In the genomic region with DNA sequence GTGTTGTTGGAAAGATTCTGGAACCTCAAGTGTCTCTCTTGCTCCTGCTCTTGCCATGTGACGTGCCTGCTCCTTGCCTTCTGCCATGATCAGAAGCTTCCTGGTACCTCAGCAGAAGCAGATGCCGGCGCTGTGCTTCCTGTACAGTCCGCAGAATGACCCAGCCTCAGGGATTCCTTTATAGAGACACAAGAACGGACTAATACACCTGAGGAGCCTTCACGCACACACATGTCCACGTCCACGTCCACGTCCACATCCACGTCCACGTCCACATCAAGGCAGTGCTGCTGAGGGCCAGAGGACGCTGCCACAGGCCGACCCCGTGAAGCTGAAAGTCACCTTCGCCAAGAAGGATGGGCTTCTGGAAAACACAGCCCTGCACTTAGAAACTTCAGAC, we compare ENCODE assay signal across 29 cellular contexts.
DNase-seq lines count a peak whose midpoint lies in the region; ATAC-seq and TF ChIP-seq lines count a peak whose summit lies in the region.
"Had no signal": no experiment of that assay in that cellular context is flagged by ENCODE, and none has a peak within 500 bp of the region (broad histone marks: within the 10 kb centered on the region; RNA-seq: fewer than 3 reads in every experiment).

No MANE protein-coding gene starts in this region.

- no peak for ATAC-seq in RWPE2 (ENCODE audit: low read depth)
- no peak for ATAC-seq in right cardiac atrium
- no peak for ATAC-seq in GM18861 (IDR thresholded peaks at IDR 0.05; ENCODE audit: unreplicated experiment)
- ATAC-seq: activated CD8-positive, alpha-beta T cell treated with anti-CD3 and anti-CD28 coated beads for 36 hours; mucosa of descending colon; stimulated activated naive CD8-positive, alpha-beta T cell treated with anti-CD3 and anti-CD28 coated beads, Interleukin-15, amount 100 ng/mL, for 72 hours had no signal

- H3K36me3 ChIP-seq in BLaER1 = peaks cover 33% of the 10 kb centered on the region
- no peaks in the 10 kb centered on the region for H3K36me3 ChIP-seq in RWPE2 (ENCODE audit: low read depth)
- peaks cover 0 to 7% (median 0%) of the 10 kb centered on the region in 4 donors for H3K36me3 ChIP-seq in sigmoid colon
- no peaks in the 10 kb centered on the region for H3K36me3 ChIP-seq in H7 (replicated peaks; ENCODE audit: control insufficient read depth, insufficient read depth, low read length)
- H3K36me3 ChIP-seq: breast epithelium, HAP-1 had no signal

- no peak overlapping the region for H3K27ac ChIP-seq in BLaER1
- H3K27ac ChIP-seq in RWPE2 (ENCODE audit: poor library complexity, severe bottlenecking) = no peak overlapping the region
- H3K27ac ChIP-seq in right cardiac atrium (ENCODE audit: low read length) = no peak overlapping the region
- H3K27ac ChIP-seq in sigmoid colon = no peak overlapping the region
- H3K27ac ChIP-seq: BLaER1 treated with 17β-estradiol and CSF1 and Interleukin-3, amounts not matched to agents 10 nM and 100 nM; breast epithelium; epithelial cell of prostate; PC-9 had no signal

- H3K4me2 ChIP-seq in BLaER1 = peak overlapping the region; percentile 89; the same call in 1 of the 2 replicates
- H3K4me2 ChIP-seq: PC-9 had no signal

- TF ChIP-seq CTCF in RWPE2 (IDR thresholded peaks at IDR 0.05; ENCODE audit: poor library complexity, severe bottlenecking) (no peak), sigmoid colon (IDR thresholded peaks at IDR 0.05) (no peak)

- peaks cover 100% of the 10 kb centered on the region for H4K20me1 ChIP-seq in BLaER1

- DNase-seq in RWPE2 (ENCODE audit: low spot score) (peak; percentile 31), right cardiac atrium (peak in 2 of 3 donors; percentile 4 to 30), sigmoid colon (peak; percentile 13), COLO668 (lab: John Stamatoyannopoulos, UW; ENCODE audit: unreplicated experiment) (no peak), H7 (no peak)
- DNase-seq: activated CD4-positive, alpha-beta T cell treated with anti-CD3 and anti-CD28 coated beads for 1 hour; activated CD8-positive, alpha-beta memory T cell treated with anti-CD3 and anti-CD28 coated beads, Interleukin-2, amount 50 U/mL, for 48 hours; activated CD8-positive, alpha-beta T cell treated with anti-CD3 and anti-CD28 coated beads for 36 hours; COR-L47; effector CD8-positive, alpha-beta T cell; IMR-90; MV-4-11; NCI-H1436; NCI-H2081 treated with DMSO at 0.1 percent for 48 hours; NCI-H2227 treated with DMSO at 0.1 percent for 48 hours; NCI-H526; nephron progenitor cell; PC-9; SHP77 treated with DMSO at 0.1 percent for 48 hours; stimulated activated CD8-positive, alpha-beta memory T cell treated with anti-CD3 and anti-CD28 coated beads, Interleukin-4, amount 100 ng/mL, for 48 hours; stimulated activated naive CD8-positive, alpha-beta T cell treated with anti-CD3 and anti-CD28 coated beads, Interleukin-15, amount 100 ng/mL, for 72 hours had no signal

- intact Hi-C loops in right cardiac atrium (cut with DNase I) (no loop called here), sigmoid colon (cut with DNase I) (no loop called here)

- no peak for TF ChIP-seq EP300 in sigmoid colon (IDR thresholded peaks at IDR 0.05)

- 91% methylated on average over 15 of the region's 15 CpGs for WGBS in right cardiac atrium
- 88 to 92% methylated on average over 15 of the region's 15 CpGs for WGBS in sigmoid colon, 2 donors

- no peaks in the 10 kb centered on the region for H3K27me3 ChIP-seq in BLaER1
- no peaks in the 10 kb centered on the region for H3K27me3 ChIP-seq in RWPE2 (ENCODE audit: insufficient read depth, poor library complexity, severe bottlenecking)
- no peaks in the 10 kb centered on the region for H3K27me3 ChIP-seq in right cardiac atrium (ENCODE audit: control insufficient read depth, insufficient read depth)
- no peaks in the 10 kb centered on the region for H3K27me3 ChIP-seq in sigmoid colon
- no peaks in the 10 kb centered on the region for H3K27me3 ChIP-seq in H7 (ENCODE audit: control insufficient read depth, insufficient read depth, low read length)
- H3K27me3 ChIP-seq: breast epithelium had no signal

- H3K4me1 ChIP-seq in BLaER1 (peaks cover 99% of the 10 kb centered on the region), RWPE2 (ENCODE audit: insufficient read depth, poor library complexity, severe bottlenecking) (no peaks in the 10 kb centered on the region), right cardiac atrium (ENCODE audit: control insufficient read depth, insufficient read depth, low read length) (no peaks in the 10 kb centered on the region), sigmoid colon (peaks cover 0 to 8% (median 4%) of the 10 kb centered on the region in 4 donors)
- H3K4me1 ChIP-seq: breast epithelium, HAP-1 had no signal

- H3K4me3 ChIP-seq in BLaER1 (no peak overlapping the region), RWPE2 (ENCODE audit: severe bottlenecking) (no peak overlapping the region), right cardiac atrium (ENCODE audit: low read length) (no peak overlapping the region), sigmoid colon (no peak overlapping the region), H7 (ENCODE audit: insufficient read depth, low read depth, low read length) (no peak overlapping the region)
- H3K4me3 ChIP-seq: BLaER1 treated with 17β-estradiol and CSF1 and Interleukin-3, amounts not matched to agents 10 nM and 100 nM; breast epithelium; HAP-1; lung; mucosa of descending colon; PC-9 had no signal

- no peak for TF ChIP-seq POLR2A in sigmoid colon (IDR thresholded peaks at IDR 0.05)

- no peak overlapping the region for H3K9ac ChIP-seq in BLaER1
- H3K9ac ChIP-seq: BLaER1 treated with 17β-estradiol and CSF1 and Interleukin-3, amounts not matched to agents 10 nM and 100 nM had no signal

- H3K9me3 ChIP-seq in BLaER1 (no peaks in the 10 kb centered on the region), RWPE2 (ENCODE audit: severe bottlenecking) (no peaks in the 10 kb centered on the region), right cardiac atrium (ENCODE audit: control insufficient read depth, low read length) (no peaks in the 10 kb centered on the region), sigmoid colon (no peaks in the 10 kb centered on the region)
- H3K9me3 ChIP-seq: BLaER1 treated with 17β-estradiol and CSF1 and Interleukin-3, amounts not matched to agents 10 nM and 100 nM; breast epithelium; HAP-1; mucosa of descending colon had no signal

Comparison
In these comparisons a context has a peak if more than half of its experiments do, and no peak if none do; other contexts are left out.
1. DNase-seq: peak in RWPE2 (single experiment), right cardiac atrium (2 of 3) and sigmoid colon (single experiment); none in COLO668 (single experiment) and H7 (single experiment).